10 cellular contexts compared by ENCODE assay signal in genomic region chr4:140497776-140498636, GRCh38. TPM values are rescaled to one million over a fixed set of nuclear protein-coding genes. Genes with fewer than 3 reads are reported as not detected.
DNase-seq lines count a peak whose midpoint lies in the region; ATAC-seq and TF ChIP-seq lines count a peak whose summit lies in the region.
"Had no signal": no experiment of that assay in that cellular context is flagged by ENCODE, and none has a peak within 500 bp of the region (broad histone marks: within the 10 kb centered on the region; RNA-seq: fewer than 3 reads in every experiment).

MGAT4D (minus strand) TSS chr4:140498293; CDS start chr4:140498222, 71 bp downstream.

- 0 out of 2 replicates have a peak, but pooled peaks cover 3% of the 10 kb centered on the region for H3K4me1 ChIP-seq in HUES6 (ENCODE audit: control insufficient read depth, insufficient read depth, low read length)
- no peaks in the 10 kb centered on the region for H3K4me1 ChIP-seq in iPS-15b (ENCODE audit: control insufficient read depth, insufficient read depth, low read length)

- TF ChIP-seq CTCF in retinal pigment epithelial cell (conservative IDR thresholded peaks at IDR 0.05; ENCODE audit: low read depth, low read length), result no peak

- H3K36me3 ChIP-seq in HUES6 (ENCODE audit: control insufficient read depth, insufficient read depth, low read length) (no peaks in the 10 kb centered on the region), iPS-15b (ENCODE audit: control insufficient read depth, insufficient read depth, low read length) (no peaks in the 10 kb centered on the region)

- H3K4me3 Mint-ChIP-seq in activated naive CD8-positive, alpha-beta T cell treated with anti-CD3 and anti-CD28 coated beads, Interleukin-2, amount 10 ng/mL, durations not matched to agents 7 days and 5 days, result peak within 1 kb of the TSS; percentile 54

- H3K36me3 Mint-ChIP-seq in activated naive CD8-positive, alpha-beta T cell treated with anti-CD3 and anti-CD28 coated beads, Interleukin-2, amount 10 ng/mL, durations not matched to agents 7 days and 5 days, result no peaks in the 10 kb centered on the region

- H3K4me1 Mint-ChIP-seq in activated naive CD8-positive, alpha-beta T cell treated with anti-CD3 and anti-CD28 coated beads, Interleukin-2, amount 10 ng/mL, durations not matched to agents 7 days and 5 days, result peaks cover 3% of the 10 kb centered on the region

- no peak within 1 kb of the TSS for H3K27ac ChIP-seq in HUES6 (ENCODE audit: low read depth, low read length)

- peak within 1 kb of the TSS; percentile 48 for H3K4me3 ChIP-seq in HUES6 (ENCODE audit: low read depth, low read length)
- peak within 1 kb of the TSS; percentile 62 for H3K4me3 ChIP-seq in iPS-15b (ENCODE audit: low read depth, low read length)
- H3K4me3 ChIP-seq in retinal pigment epithelial cell (ENCODE audit: low read length), result peak within 1 kb of the TSS; percentile 39

- POLR2A ChIA-PET in activated naive CD8-positive, alpha-beta T cell treated with anti-CD3 and anti-CD28 coated beads, Interleukin-2, amount 10 ng/mL, durations not matched to agents 7 days and 5 days (lab: Charles Lee), result no interaction called here

- peaks cover 68% of the 10 kb centered on the region for H3K27me3 ChIP-seq in HUES6 (ENCODE audit: control insufficient read depth, insufficient read depth, low read length)
- H3K27me3 ChIP-seq in iPS-15b (ENCODE audit: control insufficient read depth, insufficient read depth, low read length), result peaks cover 59% of the 10 kb centered on the region

- DNase-seq in activated naive CD8-positive, alpha-beta T cell treated with anti-CD3 and anti-CD28 coated beads, Interleukin-2, amount 10 ng/mL, durations not matched to agents 7 days and 5 days, result peak; percentile 31
- DNase-seq in retinal pigment epithelial cell (ENCODE audit: low read depth) (no peak), NCI-H187 (lab: John Stamatoyannopoulos, UW) (no peak)
- DNase-seq: NCI-H526 had no signal

- no peak within 1 kb of the TSS for H3K27ac Mint-ChIP-seq in activated naive CD8-positive, alpha-beta T cell treated with anti-CD3 and anti-CD28 coated beads, Interleukin-2, amount 10 ng/mL, durations not matched to agents 7 days and 5 days

- H3K9ac ChIP-seq in HUES6 (ENCODE audit: low read length), result no peak within 1 kb of the TSS
- no peak within 1 kb of the TSS for H3K9ac ChIP-seq in iPS-15b (ENCODE audit: low read depth, low read length)

- no peak for ATAC-seq in activated naive CD8-positive, alpha-beta T cell treated with anti-CD3 and anti-CD28 coated beads, Interleukin-2, amount 10 ng/mL, durations not matched to agents 7 days and 5 days (ENCODE audit: low read depth)
- ATAC-seq in GM19463 (IDR thresholded peaks at IDR 0.05; ENCODE audit: unreplicated experiment), result no peak
- ATAC-seq in GM18870 (IDR thresholded peaks at IDR 0.05; ENCODE audit: unreplicated experiment), result no peak
- no peak for ATAC-seq in HG02885 (IDR thresholded peaks at IDR 0.05; ENCODE audit: poor library complexity, unreplicated experiment)

- no peaks in the 10 kb centered on the region for H3K9me3 Mint-ChIP-seq in activated naive CD8-positive, alpha-beta T cell treated with anti-CD3 and anti-CD28 coated beads, Interleukin-2, amount 10 ng/mL, durations not matched to agents 7 days and 5 days

- H3K9me3 ChIP-seq in HUES6 (ENCODE audit: control insufficient read depth, insufficient read depth, low read depth, low read length), result no peaks in the 10 kb centered on the region
- H3K9me3 ChIP-seq in iPS-15b (ENCODE audit: control insufficient read depth, insufficient read depth, low read length), result no peaks in the 10 kb centered on the region

- peaks cover 73% of the 10 kb centered on the region for H3K27me3 Mint-ChIP-seq in activated naive CD8-positive, alpha-beta T cell treated with anti-CD3 and anti-CD28 coated beads, Interleukin-2, amount 10 ng/mL, durations not matched to agents 7 days and 5 days

RNA-seq across cellular contexts. Expression of gene MGAT4D, which starts in this region (rescaled TPM):
- total RNA-seq in activated naive CD8-positive, alpha-beta T cell treated with anti-CD3 and anti-CD28 coated beads, Interleukin-2, amount 10 ng/mL, durations not matched to agents 7 days and 5 days, result not detected
- total RNA-seq: fibroblast of lung had no signal

Comparison
In these comparisons a context has a peak if more than half of its experiments do, and no peak if none do; other contexts are left out.
1. Peak in DNase-seq in activated naive CD8-positive, alpha-beta T cell treated with anti-CD3 and anti-CD28 coated beads, Interleukin-2, amount 10 ng/mL, durations not matched to agents 7 days and 5 days; RNA of the gene not detected or under 1 TPM.